34 cellular contexts compared by ENCODE assay signal in genomic region chr9:98272083-98272482, GRCh38.
"Had no signal": no experiment of that assay in that cellular context is flagged by ENCODE, and none has a peak within 500 bp of the region (broad histone marks: within the 10 kb centered on the region; RNA-seq: fewer than 3 reads in every experiment).

No MANE protein-coding gene starts in this region.

- H3K27me3 ChIP-seq: MG63 had no signal

- DNase-seq: Karpas-422, Kasumi-1, MG63, MM.1S, MV-4-11, NCI-H1048, NCI-H1092, NCI-H1092 treated with DMSO at 0.1 percent for 48 hours, NCI-H1105, NCI-H1105 treated with DMSO at 0.1 percent for 48 hours, NCI-H1417 treated with DMSO at 0.1 percent for 48 hours, NCI-H1436, NCI-H1436 treated with DMSO at 0.1 percent for 48 hours, NCI-H146, NCI-H1694, NCI-H1694 treated with DMSO at 0.1 percent for 48 hours, NCI-H187, NCI-H187 treated with DMSO at 0.1 percent for 48 hours, NCI-H1930, NCI-H2029, NCI-H2029 treated with DMSO at 0.1 percent for 48 hours, NCI-H2081, NCI-H2081 treated with DMSO at 0.1 percent for 48 hours, NCI-H2107, NCI-H2171, NCI-H2171 treated with DMSO at 0.1 percent for 48 hours, NCI-H2227 treated with DMSO at 0.1 percent for 48 hours, NCI-H226, NCI-H345, NCI-H446, NCI-H446 treated with DMSO at 0.1 percent for 48 hours, NCI-H510A, NCI-H510A treated with DMSO at 0.1 percent for 48 hours, NCI-H524 had no signal

- H3K9me3 ChIP-seq: MG63 had no signal

- H3K4me3 ChIP-seq: MG63 had no signal

- H3K36me3 ChIP-seq: MG63 had no signal
